Comparison of ENCODE assay signal across 8 cellular contexts in genomic region chr22:28742562-28742962, GRCh38. TPM values are rescaled to one million over a fixed set of nuclear protein-coding genes. Genes with fewer than 3 reads are reported as not detected.
A peak's percentile ranks its signal among the peaks of the same experiment; 100 is the strongest.
DNase-seq lines count a peak whose midpoint lies in the region; ATAC-seq and TF ChIP-seq lines count a peak whose summit lies in the region.

No MANE protein-coding gene starts in this region.

- H3K4me3 ChIP-seq in thoracic aorta, result peak overlapping the region; percentile 94

- peaks cover 17% of the 10 kb centered on the region for H3K36me3 ChIP-seq in thoracic aorta

- DNase-seq in activated T-cell treated with anti-CD3 and anti-CD28 coated beads, Interleukin-2, amount 50 U/mL, for 4 hours, result no peak
- no peak for DNase-seq in activated T-cell treated with anti-CD3 and anti-CD28 coated beads for 4 hours
- DNase-seq in activated T-helper 9 cell treated with anti-CD3 and anti-CD28 coated beads, Interleukin-2, amount 50 U/mL, for 16 hours (ENCODE audit: low read depth), result peak; percentile 62
- DNase-seq in immature natural killer cell, result no peak
- DNase-seq in thoracic aorta (ENCODE audit: low spot score), result no peak
- no peak for DNase-seq in stimulated activated CD8-positive, alpha-beta memory T cell treated with anti-CD3 and anti-CD28 coated beads, Interleukin-4, amount 100 ng/mL, for 48 hours

- no peaks in the 10 kb centered on the region for H3K27me3 ChIP-seq in thoracic aorta (replicated peaks; ENCODE audit: insufficient read depth)

- peak overlapping the region; percentile 93 for H3K4me3 Mint-ChIP-seq in activated T-cell treated with anti-CD3 and anti-CD28 coated beads, Interleukin-2, amount 50 U/mL, for 4 hours
- peak overlapping the region; percentile 84 to 92 (median 88) for H3K4me3 Mint-ChIP-seq in immature natural killer cell

- TF ChIP-seq CTCF in thoracic aorta (IDR thresholded peaks at IDR 0.05), result no peak

- peaks cover 9% of the 10 kb centered on the region for H3K36me3 Mint-ChIP-seq in activated T-cell treated with anti-CD3 and anti-CD28 coated beads, Interleukin-2, amount 50 U/mL, for 4 hours (ENCODE audit: insufficient read depth)
- H3K36me3 Mint-ChIP-seq in immature natural killer cell, result peaks cover 0 to 14% (median 5%) of the 10 kb centered on the region in 3 donors

- H3K27ac ChIP-seq in thoracic aorta, result peak overlapping the region; percentile 98

- no peak for ATAC-seq in activated T-cell treated with anti-CD3 and anti-CD28 coated beads, Interleukin-2, amount 50 U/mL, for 4 hours
- ATAC-seq in thoracic aorta (ENCODE audit: insufficient number of reproducible peaks, low FRiP score, low read depth), result no peak
- ATAC-seq in GM18505 (IDR thresholded peaks at IDR 0.05; ENCODE audit: unreplicated experiment), result no peak
- no peak for ATAC-seq in esophagus mucosa

- no peaks in the 10 kb centered on the region for H3K27me3 Mint-ChIP-seq in activated T-cell treated with anti-CD3 and anti-CD28 coated beads, Interleukin-2, amount 50 U/mL, for 4 hours (ENCODE audit: low read depth)
- peaks cover 3 to 5% (median 4%) of the 10 kb centered on the region in 3 donors for H3K27me3 Mint-ChIP-seq in immature natural killer cell (ENCODE audit: low read depth in 3 of 3)

- H3K27ac Mint-ChIP-seq in immature natural killer cell, result peak overlapping the region; percentile 81 to 95 (median 90)

- H3K9me3 Mint-ChIP-seq in activated T-cell treated with anti-CD3 and anti-CD28 coated beads, Interleukin-2, amount 50 U/mL, for 4 hours, result no peaks in the 10 kb centered on the region
- H3K9me3 Mint-ChIP-seq in immature natural killer cell, result no peaks in the 10 kb centered on the region

- H3K9me3 ChIP-seq in thoracic aorta, result no peaks in the 10 kb centered on the region

- H3K4me1 Mint-ChIP-seq in activated T-cell treated with anti-CD3 and anti-CD28 coated beads, Interleukin-2, amount 50 U/mL, for 4 hours (ENCODE audit: low read depth), result peaks cover 22% of the 10 kb centered on the region
- H3K4me1 Mint-ChIP-seq in immature natural killer cell, result peaks cover 37 to 47% of the 10 kb centered on the region in 2 donors

- H3K4me1 ChIP-seq in thoracic aorta (ENCODE audit: control insufficient read depth in 1 of 2, low read depth in 2 of 2), result peaks cover 8 to 13% of the 10 kb centered on the region in 2 donors

- no peak for TF ChIP-seq POLR2A in GM18505 (IDR thresholded peaks at IDR 0.05; ENCODE audit: borderline replicate concordance, extremely low read depth, insufficient read depth, insufficient read length)

RNA-seq across cellular contexts. Expression of gene HSCB, which starts 0.7 kb away (rescaled TPM):
- 10 to 100 TPM; 15.0 to 17.2 (median 15.0) TPM for total RNA-seq in activated T-cell treated with anti-CD3 and anti-CD28 coated beads, Interleukin-2, amount 50 U/mL, for 4 hours
- 10 to 100 TPM; 32.5 to 36.3 (median 35.8) TPM for polyA plus RNA-seq in immature natural killer cell
- total RNA-seq in thoracic aorta (10 to 100 TPM in 1 of 2 donors, 1 to 10 TPM in 1; 9.3 to 11.9 TPM), esophagus mucosa (10.9 TPM)

RNA-seq across cellular contexts. Expression of gene CHEK2, which starts 0.9 kb away (rescaled TPM):
- 1 to 10 TPM; 6.0 to 9.1 (median 6.5) TPM for total RNA-seq in activated T-cell treated with anti-CD3 and anti-CD28 coated beads, Interleukin-2, amount 50 U/mL, for 4 hours
- 10 to 100 TPM in 1 of 3 donors, 1 to 10 TPM in 2; 6.2 to 10.6 (median 9.6) TPM for polyA plus RNA-seq in immature natural killer cell
- total RNA-seq in thoracic aorta, result 1 to 10 TPM; 7.9 to 8.3 TPM
- total RNA-seq in esophagus mucosa, result 14.9 TPM

RNA-seq across cellular contexts. Expression of gene CCDC117, which starts 29.9 kb away (rescaled TPM):
- 10 to 100 TPM; 27.2 to 31.2 (median 28.5) TPM for total RNA-seq in activated T-cell treated with anti-CD3 and anti-CD28 coated beads, Interleukin-2, amount 50 U/mL, for 4 hours
- polyA plus RNA-seq in immature natural killer cell, result 10 to 100 TPM; 13.7 to 21.4 (median 14.7) TPM
- total RNA-seq in thoracic aorta, result 10 to 100 TPM; 15.2 to 18.4 TPM
- 8.5 TPM for total RNA-seq in esophagus mucosa

RNA-seq across cellular contexts. Expression of gene XBP1, which starts 57.8 kb away (rescaled TPM):
- 100 to 1,000 TPM in 2 of 3 donors, 10 to 100 TPM in 1; 79.7 to 118 (median 105) TPM for total RNA-seq in activated T-cell treated with anti-CD3 and anti-CD28 coated beads, Interleukin-2, amount 50 U/mL, for 4 hours
- polyA plus RNA-seq in immature natural killer cell, result 1,000 to 10,000 TPM in 1 of 3 donors, 100 to 1,000 TPM in 2; 600 to 1,153 (median 962) TPM
- total RNA-seq in thoracic aorta, result 100 to 1,000 TPM; 176 to 282 TPM
- 107 TPM for total RNA-seq in esophagus mucosa
